ENCODE assay signal across 1 cellular context in the genomic region with DNA sequence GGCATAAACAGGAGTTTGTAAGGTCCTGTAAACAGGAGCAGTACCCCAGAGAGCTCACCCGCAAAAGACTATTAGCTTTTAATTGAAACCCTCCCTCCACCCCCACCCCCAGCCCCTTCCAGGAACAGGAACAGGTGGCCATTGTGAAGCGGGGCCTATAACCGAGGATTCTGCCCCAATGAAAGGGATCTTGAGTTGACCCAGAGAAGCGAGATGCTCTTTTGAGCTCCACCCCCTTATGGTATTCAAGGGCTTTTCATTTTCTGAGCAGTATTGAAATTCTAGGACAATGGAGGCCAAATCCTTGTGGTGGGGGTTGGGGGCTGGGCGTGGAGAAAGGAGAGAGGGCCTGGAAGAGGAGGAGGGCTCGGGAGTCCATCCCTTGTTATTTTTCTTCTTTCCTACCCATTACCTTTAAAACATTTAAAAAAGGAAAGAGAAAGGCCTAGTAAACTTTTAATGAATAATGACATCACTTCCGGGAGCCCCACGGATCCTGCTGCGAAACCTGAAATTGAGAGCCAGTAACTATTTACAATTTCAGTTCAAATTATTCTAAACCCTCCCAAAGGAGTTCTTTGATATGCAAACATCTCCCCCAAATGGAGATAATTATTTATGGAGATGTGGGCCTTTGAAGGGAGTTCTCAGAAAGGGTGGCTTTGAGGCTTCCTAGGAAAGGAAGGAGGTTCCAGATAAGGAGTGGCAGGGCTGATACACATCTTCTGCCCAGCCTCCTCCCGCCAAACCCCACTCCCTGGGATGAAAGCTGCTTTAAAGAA.
TF ChIP-seq lines count a peak whose summit lies in the region.

No MANE protein-coding gene starts in this region.

TF ChIP-seq in HepG2, 621 proteins besides CTCF, POLR2A, EP300 and RAD21:
- TF ChIP-seq BORCS8-MEF2B (CRISPR knock-in tag; IDR thresholded peaks at IDR 0.05) (no peak), ZNF558 (CRISPR knock-in tag; IDR thresholded peaks at IDR 0.05; ENCODE audit: borderline replicate concordance) (no peak), DR1 (CRISPR knock-in tag; IDR thresholded peaks at IDR 0.05) (no peak)
TF ChIP-seq in HepG2: peak in this region for 0.
